Comparison of ENCODE assay signal across 12 cellular contexts in genomic region chr15:74429784-74430141, GRCh38. TPM values are rescaled to one million over a fixed set of nuclear protein-coding genes. Genes with fewer than 3 reads are reported as not detected.
DNase-seq lines count a peak whose midpoint lies in the region; ATAC-seq lines count a peak whose summit lies in the region.
"Had no signal": no experiment of that assay in that cellular context is flagged by ENCODE, and none has a peak within 500 bp of the region (broad histone marks: within the 10 kb centered on the region; RNA-seq: fewer than 3 reads in every experiment).

No MANE protein-coding gene starts in this region.

- H4K91ac ChIP-seq in mesenchymal stem cell (ENCODE audit: low read length), result no peak overlapping the region

- H3K4me3 Mint-ChIP-seq in stimulated activated naive CD8-positive, alpha-beta T cell treated with anti-CD3 and anti-CD28 coated beads, Interleukin-15, Interleukin-2, amounts not matched to agents 100 ng/mL and 50 ng/mL, for 24 hours, result peak overlapping the region; percentile 95
- peak overlapping the region; percentile 91 for H3K4me3 Mint-ChIP-seq in activated T-helper 2 cell treated with anti-CD3 and anti-CD28 coated beads, Interferon-gamma antibody, Interleukin-2, Interleukin-4, amounts not matched to agents 10 μg/mL and 5 μg/mL and 100 μg/mL, durations not matched to agents 14 hours and 24 hours and 36 hours (ENCODE audit: low read depth)

- no peak overlapping the region for H3K4me2 ChIP-seq in mesenchymal stem cell (ENCODE audit: low read length, poor library complexity, severe bottlenecking)

- WGBS in mesenchymal stem cell, result 95% methylated on average over 2 of the region's 2 CpGs

- no peak overlapping the region for H4K8ac ChIP-seq in mesenchymal stem cell (ENCODE audit: low read length)

- H3K9me3 ChIP-seq in mesenchymal stem cell (ENCODE audit: control insufficient read depth, low read length), result no peaks in the 10 kb centered on the region
- H3K9me3 ChIP-seq: gastrocnemius medialis, thyroid gland had no signal

- peaks cover 68% of the 10 kb centered on the region for H3K4me1 ChIP-seq in mesenchymal stem cell (ENCODE audit: control insufficient read depth, insufficient read depth, low read depth, low read length)

- H2AFZ ChIP-seq in mesenchymal stem cell (ENCODE audit: low read depth, low read length), result no peak overlapping the region

- peaks cover 82% of the 10 kb centered on the region for H3K4me1 Mint-ChIP-seq in stimulated activated naive CD8-positive, alpha-beta T cell treated with anti-CD3 and anti-CD28 coated beads, Interleukin-15, Interleukin-2, amounts not matched to agents 100 ng/mL and 50 ng/mL, for 24 hours (ENCODE audit: low read depth)
- H3K4me1 Mint-ChIP-seq in activated T-helper 2 cell treated with anti-CD3 and anti-CD28 coated beads, Interferon-gamma antibody, Interleukin-2, Interleukin-4, amounts not matched to agents 10 μg/mL and 5 μg/mL and 100 μg/mL, durations not matched to agents 14 hours and 24 hours and 36 hours (ENCODE audit: low read depth), result peaks cover 59% of the 10 kb centered on the region

- H3K18ac ChIP-seq in mesenchymal stem cell (ENCODE audit: low read depth in 1 of 2, low read length in 2 of 2), result no peak overlapping the region

- no peak overlapping the region for H2BK12ac ChIP-seq in mesenchymal stem cell (ENCODE audit: low read length in 2 of 2)

- H2BK5ac ChIP-seq in mesenchymal stem cell (ENCODE audit: low read depth, low read length, poor library complexity, severe bottlenecking), result no peak overlapping the region

- no peak overlapping the region for H3K4ac ChIP-seq in mesenchymal stem cell (ENCODE audit: low read depth in 1 of 2, low read length in 2 of 2)

- no peaks in the 10 kb centered on the region for H3K9me3 Mint-ChIP-seq in stimulated activated naive CD8-positive, alpha-beta T cell treated with anti-CD3 and anti-CD28 coated beads, Interleukin-15, Interleukin-2, amounts not matched to agents 100 ng/mL and 50 ng/mL, for 24 hours
- no peaks in the 10 kb centered on the region for H3K9me3 Mint-ChIP-seq in activated T-helper 2 cell treated with anti-CD3 and anti-CD28 coated beads, Interferon-gamma antibody, Interleukin-2, Interleukin-4, amounts not matched to agents 10 μg/mL and 5 μg/mL and 100 μg/mL, durations not matched to agents 14 hours and 24 hours and 36 hours

- H3K14ac ChIP-seq in mesenchymal stem cell (ENCODE audit: low read length in 2 of 2), result no peak overlapping the region

- peak overlapping the region; percentile 86 for H2AK5ac ChIP-seq in mesenchymal stem cell (ENCODE audit: low read length, severe bottlenecking)

- no peak overlapping the region for H2BK120ac ChIP-seq in mesenchymal stem cell (ENCODE audit: low read depth, low read length)

- H3K23ac ChIP-seq in mesenchymal stem cell (ENCODE audit: low read length in 2 of 2), result no peak overlapping the region

- H3K9ac ChIP-seq in mesenchymal stem cell (ENCODE audit: low read length), result peak overlapping the region; percentile 17

- H3K27me3 Mint-ChIP-seq in stimulated activated naive CD8-positive, alpha-beta T cell treated with anti-CD3 and anti-CD28 coated beads, Interleukin-15, Interleukin-2, amounts not matched to agents 100 ng/mL and 50 ng/mL, for 24 hours, result no peaks in the 10 kb centered on the region
- H3K27me3 Mint-ChIP-seq in activated T-helper 2 cell treated with anti-CD3 and anti-CD28 coated beads, Interferon-gamma antibody, Interleukin-2, Interleukin-4, amounts not matched to agents 10 μg/mL and 5 μg/mL and 100 μg/mL, durations not matched to agents 14 hours and 24 hours and 36 hours (ENCODE audit: low read depth), result no peaks in the 10 kb centered on the region

- H3K36me3 ChIP-seq in mesenchymal stem cell (ENCODE audit: control insufficient read depth in 1 of 2, insufficient read depth in 2 of 2, low read depth in 1 of 2, low read length in 2 of 2), result peaks cover 6 to 8% of the 10 kb centered on the region in 2 experiments
- H3K36me3 ChIP-seq: gastrocnemius medialis, thyroid gland had no signal

- H3K36me3 Mint-ChIP-seq in stimulated activated naive CD8-positive, alpha-beta T cell treated with anti-CD3 and anti-CD28 coated beads, Interleukin-15, Interleukin-2, amounts not matched to agents 100 ng/mL and 50 ng/mL, for 24 hours (ENCODE audit: low read depth), result peaks cover 75% of the 10 kb centered on the region
- peaks cover 49% of the 10 kb centered on the region for H3K36me3 Mint-ChIP-seq in activated T-helper 2 cell treated with anti-CD3 and anti-CD28 coated beads, Interferon-gamma antibody, Interleukin-2, Interleukin-4, amounts not matched to agents 10 μg/mL and 5 μg/mL and 100 μg/mL, durations not matched to agents 14 hours and 24 hours and 36 hours (ENCODE audit: low read depth)

- no peak overlapping the region for H3K27ac ChIP-seq in mesenchymal stem cell (ENCODE audit: low read length, poor library complexity, severe bottlenecking)
- H3K27ac ChIP-seq: gastrocnemius medialis, thyroid gland had no signal

- no peaks in the 10 kb centered on the region for H3K27me3 ChIP-seq in mesenchymal stem cell (ENCODE audit: control insufficient read depth in 1 of 2, insufficient read depth in 1 of 2, low read length in 2 of 2)
- H3K27me3 ChIP-seq: thyroid gland had no signal

- H2BK15ac ChIP-seq in mesenchymal stem cell (ENCODE audit: low read depth, poor library complexity, severe bottlenecking), result no peak overlapping the region

- intact Hi-C loops in activated T-helper 2 cell treated with anti-CD3 and anti-CD28 coated beads, Interferon-gamma antibody, Interleukin-2, Interleukin-4, amounts not matched to agents 10 μg/mL and 5 μg/mL and 100 μg/mL, durations not matched to agents 14 hours and 24 hours and 36 hours (cut with micrococcal nuclease), result no loop called here

- H3K4me3 ChIP-seq in mesenchymal stem cell (ENCODE audit: insufficient read depth in 1 of 2, low read depth in 1 of 2, low read length in 2 of 2), result peak overlapping the region in 1 of 2 experiments; percentile 51
- H3K4me3 ChIP-seq: gastrocnemius medialis, thyroid gland had no signal

- DNase-seq in stimulated activated naive CD8-positive, alpha-beta T cell treated with anti-CD3 and anti-CD28 coated beads, Interleukin-15, Interleukin-2, amounts not matched to agents 100 U/mL and 50 U/mL, for 24 hours, result no peak
- DNase-seq in activated T-helper 2 cell treated with anti-CD3 and anti-CD28 coated beads, Interferon-gamma antibody, Interleukin-2, Interleukin-4, amounts not matched to agents 10 μg/mL and 5 μg/mL and 100 μg/mL, durations not matched to agents 14 hours and 24 hours and 36 hours (ENCODE audit: low spot score), result no peak
- DNase-seq in mesenchymal stem cell (no peak), HuH-7.5 (ENCODE audit: low spot score) (no peak), RPMI8226 (no peak), NCI-H128 (lab: John Stamatoyannopoulos, UW; ENCODE audit: unreplicated experiment) (no peak)
- DNase-seq: DMS79, gastrocnemius medialis, mesendoderm, thyroid gland had no signal

- no peaks in the 10 kb centered on the region for H3K79me1 ChIP-seq in mesenchymal stem cell (replicated peaks; ENCODE audit: low read length, poor library complexity, severe bottlenecking)

- peak overlapping the region; percentile 93 for H3K27ac Mint-ChIP-seq in stimulated activated naive CD8-positive, alpha-beta T cell treated with anti-CD3 and anti-CD28 coated beads, Interleukin-15, Interleukin-2, amounts not matched to agents 100 ng/mL and 50 ng/mL, for 24 hours
- peak overlapping the region; percentile 76 for H3K27ac Mint-ChIP-seq in activated T-helper 2 cell treated with anti-CD3 and anti-CD28 coated beads, Interferon-gamma antibody, Interleukin-2, Interleukin-4, amounts not matched to agents 10 μg/mL and 5 μg/mL and 100 μg/mL, durations not matched to agents 14 hours and 24 hours and 36 hours

- no peak for ATAC-seq in stimulated activated naive CD8-positive, alpha-beta T cell treated with anti-CD3 and anti-CD28 coated beads, Interleukin-15, Interleukin-2, amounts not matched to agents 100 U/mL and 50 U/mL, for 24 hours
- no peak for ATAC-seq in HG02759 (IDR thresholded peaks at IDR 0.05; ENCODE audit: unreplicated experiment)
- ATAC-seq: gastrocnemius medialis had no signal

RNA-seq across cellular contexts. Expression of gene SEMA7A, which starts 4.0 kb away (rescaled TPM):
- total RNA-seq in activated T-helper 2 cell treated with anti-CD3 and anti-CD28 coated beads, Interferon-gamma antibody, Interleukin-2, Interleukin-4, amounts not matched to agents 10 μg/mL and 5 μg/mL and 100 μg/mL, durations not matched to agents 14 hours and 24 hours and 36 hours, result 45.9 and 50.3 TPM in 2 replicates
- 0.94 TPM for polyA plus RNA-seq in mesenchymal stem cell (2013, experiment 1 of 2)
- 1.1 TPM for polyA plus RNA-seq in mesenchymal stem cell (2013, experiment 2 of 2)

RNA-seq across cellular contexts. Expression of gene UBL7, which starts 31.2 kb away (rescaled TPM):
- total RNA-seq in activated T-helper 2 cell treated with anti-CD3 and anti-CD28 coated beads, Interferon-gamma antibody, Interleukin-2, Interleukin-4, amounts not matched to agents 10 μg/mL and 5 μg/mL and 100 μg/mL, durations not matched to agents 14 hours and 24 hours and 36 hours, result 55.3 and 59.1 TPM in 2 replicates
- polyA plus RNA-seq in mesenchymal stem cell (2013, experiment 1 of 2), result 26.3 TPM
- polyA plus RNA-seq in mesenchymal stem cell (2013, experiment 2 of 2), result 25.3 TPM
